2 cellular contexts compared by ENCODE assay signal in genomic region chr4:176959980-176960379, GRCh38.
TF ChIP-seq lines count a peak whose summit lies in the region.

No MANE protein-coding gene starts in this region.

TF ChIP-seq in IMR-90, 13 proteins besides CTCF, POLR2A, EP300 and RAD21:
- TF ChIP-seq MXI1 (IDR thresholded peaks at IDR 0.05; ENCODE audit: borderline replicate concordance, low read depth, low read length) (no peak), MAFK (IDR thresholded peaks at IDR 0.05; ENCODE audit: low read depth, low read length) (no peak), ELK1 (IDR thresholded peaks at IDR 0.05; ENCODE audit: borderline replicate concordance, low read depth, low read length) (no peak), RCOR1 (IDR thresholded peaks at IDR 0.05; ENCODE audit: insufficient replicate concordance, low read length) (no peak), FOS (IDR thresholded peaks at IDR 0.05; ENCODE audit: low read depth, low read length) (no peak), NFE2L2 (IDR thresholded peaks at IDR 0.05; ENCODE audit: low read depth, low read length) (no peak), SMC3 (IDR thresholded peaks at IDR 0.05; ENCODE audit: low read depth, low read length) (no peak), RFX5 (IDR thresholded peaks at IDR 0.05; ENCODE audit: low read depth, low read length) (no peak)

TF ChIP-seq in H1, 55 proteins besides CTCF, POLR2A, EP300 and RAD21:
- TF ChIP-seq NANOG (IDR thresholded peaks at IDR 0.05; ENCODE audit: insufficient read depth, low read depth, low read length, poor library complexity, severe bottlenecking), result no peak
- TF ChIP-seq CTBP2 (IDR thresholded peaks at IDR 0.05; ENCODE audit: borderline replicate concordance, insufficient read depth, insufficient read length, low read length), result no peak
- no peak for TF ChIP-seq KDM4A (IDR thresholded peaks at IDR 0.05; ENCODE audit: low read depth, low read length, severe bottlenecking)
- no peak for TF ChIP-seq HDAC6 (IDR thresholded peaks at IDR 0.05; ENCODE audit: low read depth, low read length)
- no peak for TF ChIP-seq CHD1 (IDR thresholded peaks at IDR 0.05; ENCODE audit: low read depth, low read length)
- no peak for TF ChIP-seq PHF8 (conservative IDR thresholded peaks at IDR 0.05; ENCODE audit: low read depth, low read length)
- TF ChIP-seq EGR1 (IDR thresholded peaks at IDR 0.05; ENCODE audit: borderline replicate concordance, low read depth, low read length), result no peak
- TF ChIP-seq USF2 (IDR thresholded peaks at IDR 0.05; ENCODE audit: low read length), result no peak
- TF ChIP-seq ZNF274 (IDR thresholded peaks at IDR 0.05; ENCODE audit: borderline replicate concordance, extremely low read depth, low read length), result no peak
- TF ChIP-seq SP4 (IDR thresholded peaks at IDR 0.05; ENCODE audit: low read length), result no peak
- TF ChIP-seq RXRA (IDR thresholded peaks at IDR 0.05; ENCODE audit: insufficient read depth, low read depth, low read length), result no peak
- no peak for TF ChIP-seq SIN3A (conservative IDR thresholded peaks at IDR 0.05 in 1 of 2, IDR thresholded peaks at IDR 0.05 in 1 of 2; ENCODE audit: low read depth in 1 of 2, low read length in 2 of 2)
- no peak for TF ChIP-seq ATF3 (IDR thresholded peaks at IDR 0.05; ENCODE audit: insufficient read depth, low read depth, low read length)
